Comparison of ENCODE assay signal across 12 cellular contexts in the genomic region with DNA sequence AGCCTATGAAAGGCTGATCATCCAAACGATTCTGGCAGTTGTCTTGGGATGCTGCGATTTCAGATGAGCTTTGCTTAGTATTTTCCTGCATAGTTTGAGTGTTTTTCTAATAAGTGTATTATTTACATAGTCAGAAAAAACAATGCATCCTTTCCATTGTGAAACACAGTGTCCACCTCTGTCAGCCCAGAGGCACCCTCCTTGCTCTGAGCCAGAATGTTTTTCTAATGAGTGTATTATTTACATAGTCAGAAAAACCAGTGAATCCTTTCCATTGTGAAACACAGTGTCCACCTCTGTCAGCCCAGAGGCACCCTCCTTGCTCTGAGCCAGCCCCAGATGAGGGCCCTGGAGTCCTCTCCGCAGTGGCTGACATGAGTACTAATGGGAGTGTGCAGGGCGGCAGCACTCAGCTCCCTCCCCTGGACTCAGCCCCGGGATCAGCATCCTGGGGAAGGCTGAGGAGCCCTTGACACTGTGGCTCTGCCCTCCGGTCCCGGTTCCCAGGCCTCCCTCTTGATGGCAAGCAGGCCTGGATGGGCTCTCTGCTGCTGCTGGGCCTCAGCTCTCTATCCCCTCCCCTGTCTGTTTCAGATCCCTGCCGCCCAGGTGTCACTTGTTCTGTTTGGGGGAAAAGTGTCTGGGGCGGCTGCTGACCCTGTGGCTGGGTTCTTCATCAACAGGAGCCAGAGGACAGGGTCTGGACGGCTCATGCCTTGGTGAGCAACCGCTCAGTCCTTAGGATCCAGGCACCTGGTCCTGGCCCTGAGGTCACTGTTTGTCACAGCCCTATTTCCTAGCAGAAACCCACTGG. TPM values are rescaled to one million over a fixed set of nuclear protein-coding genes. Genes with fewer than 3 reads are reported as not detected.
DNase-seq lines count a peak whose midpoint lies in the region; ATAC-seq and TF ChIP-seq lines count a peak whose summit lies in the region.
"Had no signal": no experiment of that assay in that cellular context is flagged by ENCODE, and none has a peak within 500 bp of the region (broad histone marks: within the 10 kb centered on the region; RNA-seq: fewer than 3 reads in every experiment).

No MANE protein-coding gene starts in this region.

- no peaks in the 10 kb centered on the region for H3K4me1 ChIP-seq in A673 (ENCODE audit: insufficient read depth, low read length, poor library complexity, severe bottlenecking)

- intact Hi-C loops in MCF 10A (cut with micrococcal nuclease) (loop anchor here (1.0 to 2.0 kb wide), 2 partner anchors 32 to 89 kb away; partner anchors contain the start of genes ATAD2B and WDCP), A673 (cut with micrococcal nuclease; ENCODE audit: unreplicated experiment) (no loop called here)

- H3K36me3 ChIP-seq in A673 (ENCODE audit: insufficient read depth, low read length, poor library complexity, severe bottlenecking) = no peaks in the 10 kb centered on the region
- H3K36me3 ChIP-seq: WERI-Rb-1 had no signal

- DNase-seq in AG10803 (ENCODE audit: low read depth) = peak; percentile 87
- peak; percentile 91 for DNase-seq in HT1080 (ENCODE audit: low read depth)
- peak; percentile 93 for DNase-seq in MCF 10A (ENCODE audit: unreplicated experiment)
- DNase-seq in kidney glomerular epithelial cell (lab: John Stamatoyannopoulos, UW) = peak; percentile 91
- no peak for DNase-seq in A673 (ENCODE audit: low spot score)
- DNase-seq in activated naive CD4-positive, alpha-beta T cell treated with anti-CD3 and anti-CD28 coated beads, Interleukin-2, amount 10 ng/mL, durations not matched to agents 7 days and 5 days = no peak
- no peak for DNase-seq in effector memory CD8-positive, alpha-beta T cell
- DNase-seq: DND-41, WERI-Rb-1 had no signal

- no peak for ATAC-seq in HG03439 (IDR thresholded peaks at IDR 0.05; ENCODE audit: unreplicated experiment)
- no peak for ATAC-seq in effector memory CD8-positive, alpha-beta T cell (replicated peaks)

- no peak overlapping the region for H3K4me3 Mint-ChIP-seq in MCF 10A (ENCODE audit: unreplicated experiment)
- no peak overlapping the region for H3K4me3 Mint-ChIP-seq in activated naive CD4-positive, alpha-beta T cell treated with anti-CD3 and anti-CD28 coated beads, Interleukin-2, amount 10 ng/mL, durations not matched to agents 7 days and 5 days
- H3K4me3 Mint-ChIP-seq in effector memory CD8-positive, alpha-beta T cell = no peak overlapping the region
- H3K4me3 Mint-ChIP-seq: activated naive CD4-positive, alpha-beta T cell treated with anti-CD3 and anti-CD28 coated beads, Interleukin-2, amount 50 U/mL, for 24 hours; neural crest cell had no signal

- TF ChIP-seq CTCF in AG10803 (conservative IDR thresholded peaks at IDR 0.05; ENCODE audit: low read length) (no peak), MCF 10A (IDR thresholded peaks at IDR 0.05; ENCODE audit: unreplicated experiment) (no peak), A673 (conservative IDR thresholded peaks at IDR 0.05; ENCODE audit: low read depth, low read length) (no peak)

- H3K4me1 Mint-ChIP-seq in MCF 10A (ENCODE audit: insufficient read depth, unreplicated experiment) = peaks cover 14% of the 10 kb centered on the region
- no peaks in the 10 kb centered on the region for H3K4me1 Mint-ChIP-seq in activated naive CD4-positive, alpha-beta T cell treated with anti-CD3 and anti-CD28 coated beads, Interleukin-2, amount 10 ng/mL, durations not matched to agents 7 days and 5 days
- peaks cover 5 to 7% of the 10 kb centered on the region in 2 donors for H3K4me1 Mint-ChIP-seq in effector memory CD8-positive, alpha-beta T cell (ENCODE audit: low read depth in 2 of 2)
- H3K4me1 Mint-ChIP-seq: neural crest cell had no signal

- BruUV-seq in MCF 10A (replicated peaks; lab: Mats Ljungman, UMichigan) (no TSS peak), A673 (replicated peaks; lab: Mats Ljungman, UMichigan) (no TSS peak)

- H3K27me3 Mint-ChIP-seq in MCF 10A (ENCODE audit: insufficient read depth, unreplicated experiment) = no peaks in the 10 kb centered on the region
- H3K27me3 Mint-ChIP-seq in activated naive CD4-positive, alpha-beta T cell treated with anti-CD3 and anti-CD28 coated beads, Interleukin-2, amount 10 ng/mL, durations not matched to agents 7 days and 5 days = peaks cover 29% of the 10 kb centered on the region
- peaks cover 29 to 31% of the 10 kb centered on the region in 2 donors for H3K27me3 Mint-ChIP-seq in effector memory CD8-positive, alpha-beta T cell

- no peaks in the 10 kb centered on the region for H3K36me3 Mint-ChIP-seq in MCF 10A (ENCODE audit: insufficient read depth, unreplicated experiment)
- no peaks in the 10 kb centered on the region for H3K36me3 Mint-ChIP-seq in activated naive CD4-positive, alpha-beta T cell treated with anti-CD3 and anti-CD28 coated beads, Interleukin-2, amount 10 ng/mL, durations not matched to agents 7 days and 5 days
- H3K36me3 Mint-ChIP-seq in effector memory CD8-positive, alpha-beta T cell (ENCODE audit: insufficient read depth) = no peaks in the 10 kb centered on the region
- H3K36me3 Mint-ChIP-seq: activated naive CD4-positive, alpha-beta T cell treated with anti-CD3 and anti-CD28 coated beads, Interleukin-2, amount 50 U/mL, for 24 hours had no signal

- no peaks in the 10 kb centered on the region for H3K9me3 ChIP-seq in A673 (ENCODE audit: low read depth, low read length, poor library complexity, severe bottlenecking)

- H3K27me3 ChIP-seq in A673 (replicated peaks; ENCODE audit: insufficient read depth, low read depth, low read length, poor library complexity) = no peaks in the 10 kb centered on the region

- H3K4me3 ChIP-seq in AG10803 (ENCODE audit: low read length) (no peak overlapping the region), A673 (ENCODE audit: low read depth, low read length, poor library complexity, severe bottlenecking) (no peak overlapping the region)

- no peaks in the 10 kb centered on the region for H3K9me3 Mint-ChIP-seq in MCF 10A (ENCODE audit: unreplicated experiment)
- no peaks in the 10 kb centered on the region for H3K9me3 Mint-ChIP-seq in activated naive CD4-positive, alpha-beta T cell treated with anti-CD3 and anti-CD28 coated beads, Interleukin-2, amount 10 ng/mL, durations not matched to agents 7 days and 5 days
- H3K9me3 Mint-ChIP-seq in effector memory CD8-positive, alpha-beta T cell = no peaks in the 10 kb centered on the region
- H3K9me3 Mint-ChIP-seq: activated naive CD4-positive, alpha-beta T cell treated with anti-CD3 and anti-CD28 coated beads, Interleukin-2, amount 50 U/mL, for 24 hours; neural crest cell had no signal

- peak overlapping the region; percentile 81 for H3K27ac Mint-ChIP-seq in MCF 10A (ENCODE audit: low read depth, unreplicated experiment)
- H3K27ac Mint-ChIP-seq in activated naive CD4-positive, alpha-beta T cell treated with anti-CD3 and anti-CD28 coated beads, Interleukin-2, amount 10 ng/mL, durations not matched to agents 7 days and 5 days = no peak overlapping the region
- H3K27ac Mint-ChIP-seq in effector memory CD8-positive, alpha-beta T cell = no peak overlapping the region
- H3K27ac Mint-ChIP-seq: activated naive CD4-positive, alpha-beta T cell treated with anti-CD3 and anti-CD28 coated beads, Interleukin-2, amount 50 U/mL, for 24 hours had no signal

- CTCF ChIA-PET in MCF 10A (lab: Yijun Ruan, JAX) = interaction anchor here (0.7 to 1.0 kb wide), 4 partner anchors 15 to 211 kb away, joined by 3 to 5 read pairs (median 4); no protein-coding TSS in a partner anchor
- CTCF ChIA-PET in A673 (lab: Charles Lee) = no interaction called here
- CTCF ChIA-PET in activated naive CD4-positive, alpha-beta T cell treated with anti-CD3 and anti-CD28 coated beads, Interleukin-2, amount 10 ng/mL, durations not matched to agents 7 days and 5 days (lab: Charles Lee) = interaction anchor here (0.7 kb wide), 1 partner anchor 289 kb away, joined by 3 read pairs; no protein-coding TSS in a partner anchor

- POLR2A ChIA-PET in MCF 10A (lab: Yijun Ruan, JAX) = interaction anchor here (0.6 to 1.6 kb wide), 12 partner anchors 12 to 361 kb away, joined by 3 to 9 read pairs (median 4); partner anchors contain the start of genes FKBP1B, SF3B6, TP53I3 and UBXN2A
- POLR2A ChIA-PET in A673 (lab: Charles Lee; ENCODE audit: low non-redundant PET) = no interaction called here

- no peak overlapping the region for H3K27ac ChIP-seq in A673 (ENCODE audit: low read depth, low read length, poor library complexity, severe bottlenecking)
- H3K27ac ChIP-seq: WERI-Rb-1 had no signal

RNA-seq across cellular contexts. Expression of gene MFSD2B, which starts 5.9 kb away (rescaled TPM):
- 0.07 TPM in 1 of 2 replicates, not detected in the other for total RNA-seq in HT1080 (2014; rRNA removed; shearing (Covaris generic))
- 0.05 and 0.26 TPM in 2 replicates for polyA plus RNA-seq in HT1080 (2015; cell fraction: cytosol; rRNA removed)
- polyA plus RNA-seq in HT1080 (2015; cell fraction: nucleus; rRNA removed) = 0.12 TPM in 1 of 2 replicates, not detected in the other
- total RNA-seq in MCF 10A (2022) (0.26 TPM in 1 of 2 replicates, not detected in the other), A673 (2021) (0.42 TPM in 1 of 2 replicates, not detected in the other)

RNA-seq across cellular contexts. Expression of gene WDCP, which starts 31.4 kb away (rescaled TPM):
- total RNA-seq in HT1080 (2014; rRNA removed; shearing (Covaris generic)) = 13.7 and 14.6 TPM in 2 replicates
- polyA plus RNA-seq in HT1080 (2015; cell fraction: cytosol; rRNA removed) = 10.1 and 11.6 TPM in 2 replicates
- polyA plus RNA-seq in HT1080 (2015; cell fraction: nucleus; rRNA removed) = 20.7 and 21.1 TPM in 2 replicates
- total RNA-seq in MCF 10A (2022) (9.0 and 11.2 TPM in 2 replicates), A673 (2021) (26.6 and 30.8 TPM in 2 replicates)

RNA-seq across cellular contexts. Expression of gene FKBP1B, which starts 33.8 kb away (rescaled TPM):
- 0.56 and 0.63 TPM in 2 replicates for total RNA-seq in HT1080 (2014; rRNA removed; shearing (Covaris generic))
- 0.46 and 0.52 TPM in 2 replicates for polyA plus RNA-seq in HT1080 (2015; cell fraction: cytosol; rRNA removed)
- polyA plus RNA-seq in HT1080 (2015; cell fraction: nucleus; rRNA removed) = 0.12 TPM in 1 of 2 replicates, not detected in the other
- total RNA-seq in MCF 10A (2022) = 1.7 and 1.8 TPM in 2 replicates
- 2.9 and 3.7 TPM in 2 replicates for total RNA-seq in A673 (2021)

Comparison
In these comparisons a context has a peak if more than half of its experiments do, and no peak if none do; other contexts are left out.
1. DNase-seq: peak in AG10803 (single experiment), HT1080 (single experiment), MCF 10A (single experiment) and kidney glomerular epithelial cell (single experiment); none in A673 (single experiment), activated naive CD4-positive, alpha-beta T cell treated with anti-CD3 and anti-CD28 coated beads, Interleukin-2, amount 10 ng/mL, durations not matched to agents 7 days and 5 days (single experiment) and effector memory CD8-positive, alpha-beta T cell (0 of 3).